1 cellular context compared by ENCODE assay signal in the genomic region with DNA sequence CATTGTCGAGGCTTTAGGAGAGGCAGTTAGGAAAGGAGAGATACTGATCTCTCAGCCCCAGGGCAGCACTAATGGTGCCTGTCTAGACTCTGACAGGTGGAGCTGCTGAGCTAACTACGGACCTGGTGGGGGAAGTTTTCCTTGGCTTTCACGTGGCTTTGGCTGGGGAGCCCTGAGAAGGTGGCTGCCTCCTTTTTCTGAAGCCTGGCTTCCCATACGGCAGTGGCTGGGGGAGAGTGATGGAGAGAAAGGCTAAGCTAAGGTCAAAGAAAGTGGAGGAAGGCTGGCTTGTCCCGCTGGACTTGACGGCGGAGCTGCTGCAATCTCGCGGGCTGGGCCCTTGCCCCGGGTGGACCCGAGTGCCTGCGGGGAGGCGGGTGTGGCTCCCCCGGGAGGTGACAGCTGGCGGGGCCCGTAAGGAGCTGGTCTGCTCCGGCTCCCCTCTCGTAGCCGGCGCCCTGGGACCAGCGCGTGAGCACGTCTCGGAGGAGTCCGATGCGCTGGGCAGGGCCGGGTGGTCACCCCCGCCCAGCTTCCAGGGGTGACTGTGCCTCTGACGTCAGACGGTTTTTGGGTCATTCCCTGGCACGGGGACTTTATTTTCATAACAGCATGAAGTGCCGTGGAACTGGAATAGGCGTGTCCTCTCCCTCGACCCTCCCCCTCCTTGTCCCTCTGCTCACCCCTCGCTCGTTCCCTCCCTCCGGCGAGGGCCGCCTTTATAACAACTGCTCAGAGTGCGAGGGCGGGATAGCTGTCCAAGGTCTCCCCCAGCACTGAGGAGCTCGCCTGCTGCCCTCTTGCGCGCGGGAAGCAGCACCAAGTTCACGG.
TF ChIP-seq lines count a peak whose summit lies in the region.

A gene with protein sequence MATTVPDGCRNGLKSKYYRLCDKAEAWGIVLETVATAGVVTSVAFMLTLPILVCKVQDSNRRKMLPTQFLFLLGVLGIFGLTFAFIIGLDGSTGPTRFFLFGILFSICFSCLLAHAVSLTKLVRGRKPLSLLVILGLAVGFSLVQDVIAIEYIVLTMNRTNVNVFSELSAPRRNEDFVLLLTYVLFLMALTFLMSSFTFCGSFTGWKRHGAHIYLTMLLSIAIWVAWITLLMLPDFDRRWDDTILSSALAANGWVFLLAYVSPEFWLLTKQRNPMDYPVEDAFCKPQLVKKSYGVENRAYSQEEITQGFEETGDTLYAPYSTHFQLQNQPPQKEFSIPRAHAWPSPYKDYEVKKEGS (plus strand): TSS at position 748 of the 831 bp plus-strand sequence. CDS start 16,688 bp downstream, outside the sequence.

TF ChIP-seq in K562, 482 proteins besides CTCF, POLR2A, EP300 and RAD21 (continued from another document):
- TF ChIP-seq CREM (IDR thresholded peaks at IDR 0.05; ENCODE audit: low read depth) (0 out of 2 replicates have a peak, but pooled peaks have one; percentile 9), ZNF282 (CRISPR knock-in tag; IDR thresholded peaks at IDR 0.05) (no peak)
